1 cellular context compared by ENCODE assay signal in the genomic region with DNA sequence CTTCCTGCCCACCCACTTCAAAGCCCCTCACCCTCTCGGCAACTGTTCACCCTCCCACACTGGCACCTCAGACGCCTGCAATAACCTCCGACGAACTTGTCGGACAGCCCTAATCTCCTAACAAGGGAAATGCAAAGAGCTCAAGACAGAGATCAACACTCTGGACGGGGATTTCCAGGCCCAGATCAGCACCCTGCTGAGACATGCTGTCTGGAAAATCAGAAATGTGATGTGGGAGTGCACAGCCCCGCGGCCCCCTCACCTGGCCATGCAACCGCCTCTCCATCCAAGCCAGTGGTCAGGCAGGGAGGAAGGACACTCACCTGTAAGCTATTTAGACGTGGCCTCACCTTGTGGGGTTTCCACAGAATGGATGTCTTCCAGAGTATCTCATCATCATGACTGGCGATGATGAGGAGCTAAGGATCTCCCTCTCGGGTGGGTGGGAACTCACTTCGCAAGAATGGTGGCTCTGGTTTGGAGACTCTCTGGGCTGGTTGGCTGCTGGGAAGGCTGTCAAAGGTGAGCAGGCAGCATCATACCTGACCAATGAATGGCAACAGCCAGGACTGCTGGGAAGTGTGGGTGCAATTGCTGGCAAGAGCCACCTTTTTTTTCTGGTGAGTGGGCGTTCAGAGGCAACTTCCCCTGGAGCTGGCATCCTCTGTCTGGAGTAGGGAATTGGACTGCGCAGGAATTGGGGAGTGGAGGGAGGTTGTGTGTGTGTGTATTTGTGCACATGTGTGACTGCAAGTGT.
TF ChIP-seq lines count a peak whose summit lies in the region.

No MANE protein-coding gene starts in this region.

TF ChIP-seq in IMR-90, 13 proteins besides CTCF, POLR2A, EP300 and RAD21:
- TF ChIP-seq MXI1 (IDR thresholded peaks at IDR 0.05; ENCODE audit: borderline replicate concordance, low read depth, low read length): no peak
TF ChIP-seq in IMR-90: peak in this region for 0.
